In genomic region chr12:49297695-49298060, GRCh38 we compare ENCODE assay signal across 9 cellular contexts. TPM values are rescaled to one million over a fixed set of nuclear protein-coding genes. Genes with fewer than 3 reads are reported as not detected.
DNase-seq lines count a peak whose midpoint lies in the region; ATAC-seq and TF ChIP-seq lines count a peak whose summit lies in the region.
"Had no signal": no experiment of that assay in that cellular context is flagged by ENCODE, and none has a peak within 500 bp of the region (broad histone marks: within the 10 kb centered on the region; RNA-seq: fewer than 3 reads in every experiment).

No MANE protein-coding gene starts in this region.

- CTCF ChIA-PET in activated naive CD4-positive, alpha-beta T cell treated with anti-CD3 and anti-CD28 coated beads, Interleukin-2, amount 10 ng/mL, durations not matched to agents 7 days and 5 days (lab: Charles Lee) = interaction anchor here (0.9 to 12.5 kb wide), 13 partner anchors 9 to 60 kb away, joined by 3 to 103 read pairs (median 17); partner anchors contain the start of genes C1QL4, DNAJC22 and TROAP
- CTCF ChIA-PET in RWPE1 (lab: Yijun Ruan, JAX) = interaction anchor here (0.6 to 2.0 kb wide), 11 partner anchors 8 to 412 kb away, joined by 3 to 15 read pairs (median 4); partner anchors contain the start of gene TROAP
- CTCF ChIA-PET in OCI-LY7 (lab: Charles Lee; ENCODE audit: unreplicated experiment) = no interaction called here

- no peaks in the 10 kb centered on the region for H3K36me3 Mint-ChIP-seq in activated naive CD4-positive, alpha-beta T cell treated with anti-CD3 and anti-CD28 coated beads, Interleukin-2, amount 10 ng/mL, durations not matched to agents 7 days and 5 days
- no peaks in the 10 kb centered on the region for H3K36me3 Mint-ChIP-seq in stimulated activated memory B cell treated with anti-CD40 and anti-IgM and Interleukin-4, amounts not matched to agents 10 μg/mL and 1 μg/mL and 100 μg/mL, for 72 hours

- H3K9me3 ChIP-seq in OCI-LY7 (ENCODE audit: low read length) = no peaks in the 10 kb centered on the region

- BruUV-seq in OCI-LY7 (replicated peaks; lab: Mats Ljungman, UMichigan) = no TSS peak

- no peak for DNase-seq in activated naive CD4-positive, alpha-beta T cell treated with anti-CD3 and anti-CD28 coated beads, Interleukin-2, amount 10 ng/mL, durations not matched to agents 7 days and 5 days
- no peak for DNase-seq in activated naive CD4-positive, alpha-beta T cell (lab: John Stamatoyannopoulos, UW)
- DNase-seq in RWPE1 (ENCODE audit: low spot score) = no peak
- DNase-seq in fibroblast of villous mesenchyme (ENCODE audit: low read depth) = no peak
- no peak for DNase-seq in OCI-LY7 (ENCODE audit: low spot score)
- no peak for DNase-seq in NCI-H187 (lab: John Stamatoyannopoulos, UW)
- DNase-seq: Right ventricle myocardium superior had no signal

- no peak for ATAC-seq in stimulated activated memory B cell treated with anti-CD40 and anti-IgM and Interleukin-4, amounts not matched to agents 10 μg/mL and 1 μg/mL and 100 μg/mL, for 72 hours
- ATAC-seq in GM21515 (IDR thresholded peaks at IDR 0.05; ENCODE audit: unreplicated experiment) = no peak

- H3K4me3 ChIP-seq in fibroblast of villous mesenchyme (ENCODE audit: low read depth, low read length) = peak overlapping the region; percentile 21
- H3K4me3 ChIP-seq in OCI-LY7 (ENCODE audit: low read depth, low read length, poor library complexity, severe bottlenecking) = no peak overlapping the region

- peak overlapping the region; percentile 21; the same call in 1 of the 2 replicates for H3K27ac ChIP-seq in RWPE1
- H3K27ac ChIP-seq in OCI-LY7 (ENCODE audit: low read depth, low read length, poor library complexity, severe bottlenecking) = no peak overlapping the region

- no peak overlapping the region for H3K4me2 ChIP-seq in OCI-LY7 (ENCODE audit: low read length)

- H3K27ac Mint-ChIP-seq in activated naive CD4-positive, alpha-beta T cell treated with anti-CD3 and anti-CD28 coated beads, Interleukin-2, amount 10 ng/mL, durations not matched to agents 7 days and 5 days = peak overlapping the region; percentile 49
- no peak overlapping the region for H3K27ac Mint-ChIP-seq in stimulated activated memory B cell treated with anti-CD40 and anti-IgM and Interleukin-4, amounts not matched to agents 10 μg/mL and 1 μg/mL and 100 μg/mL, for 72 hours

- peaks cover 30% of the 10 kb centered on the region for H3K4me1 Mint-ChIP-seq in activated naive CD4-positive, alpha-beta T cell treated with anti-CD3 and anti-CD28 coated beads, Interleukin-2, amount 10 ng/mL, durations not matched to agents 7 days and 5 days
- H3K4me1 Mint-ChIP-seq in stimulated activated memory B cell treated with anti-CD40 and anti-IgM and Interleukin-4, amounts not matched to agents 10 μg/mL and 1 μg/mL and 100 μg/mL, for 72 hours = peaks cover 35% of the 10 kb centered on the region

- H3K9me3 Mint-ChIP-seq in activated naive CD4-positive, alpha-beta T cell treated with anti-CD3 and anti-CD28 coated beads, Interleukin-2, amount 10 ng/mL, durations not matched to agents 7 days and 5 days = no peaks in the 10 kb centered on the region
- H3K9me3 Mint-ChIP-seq in stimulated activated memory B cell treated with anti-CD40 and anti-IgM and Interleukin-4, amounts not matched to agents 10 μg/mL and 1 μg/mL and 100 μg/mL, for 72 hours = no peaks in the 10 kb centered on the region

- intact Hi-C loops in OCI-LY7 (cut with micrococcal nuclease; ENCODE audit: unreplicated experiment) = no loop called here

- H3K4me3 Mint-ChIP-seq in activated naive CD4-positive, alpha-beta T cell treated with anti-CD3 and anti-CD28 coated beads, Interleukin-2, amount 10 ng/mL, durations not matched to agents 7 days and 5 days = no peak overlapping the region
- peak overlapping the region; percentile 1 for H3K4me3 Mint-ChIP-seq in stimulated activated memory B cell treated with anti-CD40 and anti-IgM and Interleukin-4, amounts not matched to agents 10 μg/mL and 1 μg/mL and 100 μg/mL, for 72 hours

- H3K27me3 Mint-ChIP-seq in activated naive CD4-positive, alpha-beta T cell treated with anti-CD3 and anti-CD28 coated beads, Interleukin-2, amount 10 ng/mL, durations not matched to agents 7 days and 5 days = peaks cover 89% of the 10 kb centered on the region
- H3K27me3 Mint-ChIP-seq in stimulated activated memory B cell treated with anti-CD40 and anti-IgM and Interleukin-4, amounts not matched to agents 10 μg/mL and 1 μg/mL and 100 μg/mL, for 72 hours = peaks cover 81% of the 10 kb centered on the region

- H4K20me1 ChIP-seq in OCI-LY7 (ENCODE audit: insufficient read depth, low read length) = no peaks in the 10 kb centered on the region

- H3K36me3 ChIP-seq in OCI-LY7 (ENCODE audit: insufficient read depth, low read length) = no peaks in the 10 kb centered on the region

- no peaks in the 10 kb centered on the region for H3K9me2 ChIP-seq in OCI-LY7 (ENCODE audit: insufficient read depth, low read length)

- POLR2A ChIA-PET in RWPE1 (lab: Yijun Ruan, JAX; ENCODE audit: low non-redundant PET) (no interaction called here), OCI-LY7 (lab: Charles Lee) (interaction anchor here (0.6 to 1.2 kb wide), 3 partner anchors 26 to 127 kb away, joined by 3 to 5 read pairs (median 5); partner anchors contain the start of gene TROAP)

- TF ChIP-seq CTCF in RWPE1 (conservative IDR thresholded peaks at IDR 0.05; ENCODE audit: low read depth) = no peak
- no peak for TF ChIP-seq CTCF in fibroblast of villous mesenchyme (IDR thresholded peaks at IDR 0.05; ENCODE audit: insufficient read depth, low read depth, low read length)
- TF ChIP-seq CTCF in OCI-LY7 (conservative IDR thresholded peaks at IDR 0.05; ENCODE audit: low read length) = no peak

- no peak overlapping the region for H2AFZ ChIP-seq in OCI-LY7 (ENCODE audit: low read length)

- no peaks in the 10 kb centered on the region for H3K79me2 ChIP-seq in OCI-LY7 (ENCODE audit: insufficient read depth, low read depth, low read length)

- H3K4me1 ChIP-seq in OCI-LY7 (ENCODE audit: insufficient read depth, low read length, poor library complexity, severe bottlenecking) = peaks cover 8% of the 10 kb centered on the region

RNA-seq across cellular contexts. Expression of gene PRPH, which starts 2.7 kb away (rescaled TPM):
- under 0.01 TPM in 1 of 2 replicates, not detected in the other for total RNA-seq in fibroblast of villous mesenchyme
- total RNA-seq in OCI-LY7 (2014; rRNA removed; shearing (Covaris generic)) = not detected in 2 replicates
- not detected in 2 replicates for total RNA-seq in OCI-LY7 (2022)
- total RNA-seq: Right ventricle myocardium superior had no signal

RNA-seq across cellular contexts. Expression of gene TROAP, which starts 25.4 kb away (rescaled TPM):
- total RNA-seq in fibroblast of villous mesenchyme = 11.3 and 14.7 TPM in 2 replicates
- 116 and 150 TPM in 2 replicates for total RNA-seq in OCI-LY7 (2014; rRNA removed; shearing (Covaris generic))
- 141 and 176 TPM in 2 replicates for total RNA-seq in OCI-LY7 (2022)

RNA-seq across cellular contexts. Expression of gene TUBA1C, which starts 32.8 kb away (rescaled TPM):
- total RNA-seq in fibroblast of villous mesenchyme (376 and 609 TPM in 2 replicates), OCI-LY7 (2022) (254 and 276 TPM in 2 replicates)
- total RNA-seq in OCI-LY7 (2014; rRNA removed; shearing (Covaris generic)) = 256 and 291 TPM in 2 replicates

RNA-seq across cellular contexts. Expression of gene C1QL4, which starts 39.3 kb away (rescaled TPM):
- total RNA-seq in fibroblast of villous mesenchyme = under 0.01 TPM in 1 of 2 replicates, not detected in the other
- total RNA-seq in OCI-LY7 (2014; rRNA removed; shearing (Covaris generic)) = 0.19 and 0.21 TPM in 2 replicates
- total RNA-seq in OCI-LY7 (2022) = 0.17 TPM in 1 of 2 replicates, not detected in the other
- total RNA-seq: Right ventricle myocardium superior had no signal

RNA-seq across cellular contexts. Expression of gene DNAJC22, which starts 49.0 kb away (rescaled TPM):
- 1.7 and 2.6 TPM in 2 replicates for total RNA-seq in fibroblast of villous mesenchyme
- total RNA-seq in OCI-LY7 (2014; rRNA removed; shearing (Covaris generic)) = 0.16 TPM in 1 of 2 replicates, not detected in the other
- total RNA-seq in OCI-LY7 (2022) = 0.76 and 1.1 TPM in 2 replicates
